23 cellular contexts compared by ENCODE assay signal in genomic region chr1:205949753-205950152, GRCh38. TPM values are rescaled to one million over a fixed set of nuclear protein-coding genes. Genes with fewer than 3 reads are reported as not detected.
"Had no signal": no experiment of that assay in that cellular context is flagged by ENCODE, and none has a peak within 500 bp of the region (broad histone marks: within the 10 kb centered on the region; RNA-seq: fewer than 3 reads in every experiment).

No MANE protein-coding gene starts in this region.

- H3K4me1 ChIP-seq: prostate gland had no signal

- H3K4me1 Mint-ChIP-seq: activated naive CD4-positive, alpha-beta T cell treated with anti-CD3 and anti-CD28 coated beads, Interleukin-2, amount 10 ng/mL, durations not matched to agents 7 days and 5 days; activated naive CD8-positive, alpha-beta T cell treated with anti-CD3 and anti-CD28 coated beads, Interleukin-2, amount 50 U/mL, for 24 hours; mesothelial cell of epicardium had no signal

- H3K9me3 Mint-ChIP-seq: activated naive CD4-positive, alpha-beta T cell treated with anti-CD3 and anti-CD28 coated beads, Interleukin-2, amount 10 ng/mL, durations not matched to agents 7 days and 5 days; activated naive CD8-positive, alpha-beta T cell treated with anti-CD3 and anti-CD28 coated beads, Interleukin-2, amount 50 U/mL, for 24 hours; mesothelial cell of epicardium; stimulated activated naive CD8-positive, alpha-beta T cell treated with anti-CD3 and anti-CD28 coated beads, Interleukin-15, Interleukin-2, amounts not matched to agents 100 ng/mL and 50 ng/mL, for 24 hours had no signal

- H3K36me3 Mint-ChIP-seq: activated naive CD4-positive, alpha-beta T cell treated with anti-CD3 and anti-CD28 coated beads, Interleukin-2, amount 10 ng/mL, durations not matched to agents 7 days and 5 days; mesothelial cell of epicardium had no signal

- H3K27ac ChIP-seq: brain microvascular endothelial cell, vagina, VCaP had no signal

- H3K27me3 ChIP-seq: vagina had no signal

- H3K4me3 ChIP-seq: esophagus squamous epithelium, lung, prostate gland, skin epidermis, vagina had no signal

- H3K27ac Mint-ChIP-seq: activated naive CD4-positive, alpha-beta T cell treated with anti-CD3 and anti-CD28 coated beads, Interleukin-2, amount 10 ng/mL, durations not matched to agents 7 days and 5 days; activated naive CD8-positive, alpha-beta T cell treated with anti-CD3 and anti-CD28 coated beads, Interleukin-2, amount 50 U/mL, for 24 hours; mesothelial cell of epicardium; stimulated activated naive CD8-positive, alpha-beta T cell treated with anti-CD3 and anti-CD28 coated beads, Interleukin-15, Interleukin-2, amounts not matched to agents 100 ng/mL and 50 ng/mL, for 24 hours had no signal

- H3K36me3 ChIP-seq: brain microvascular endothelial cell, esophagus squamous epithelium, prostate gland, vagina had no signal

- ATAC-seq: activated naive CD8-positive, alpha-beta T cell treated with anti-CD3 and anti-CD28 coated beads, Interleukin-2, amount 50 U/mL, for 24 hours; left colon had no signal

- DNase-seq: activated CD4-positive, alpha-beta T cell treated with anti-CD3 and anti-CD28 coated beads for 1 hour; activated CD8-positive, alpha-beta memory T cell treated with anti-CD3 and anti-CD28 coated beads for 24 hours; activated CD8-positive, alpha-beta memory T cell treated with anti-CD3 and anti-CD28 coated beads, Interleukin-2, amount 50 U/mL, for 48 hours; activated effector memory CD4-positive, alpha-beta T cell treated with Interleukin-2 at 50 U/mL for 16 hours; activated naive CD4-positive, alpha-beta T cell treated with anti-CD3 and anti-CD28 coated beads, Interleukin-2, amount 10 ng/mL, durations not matched to agents 7 days and 5 days; activated naive CD8-positive, alpha-beta T cell treated with anti-CD3 and anti-CD28 coated beads, Interleukin-2, amount 50 U/mL, for 24 hours; activated T-cell treated with anti-CD3 and anti-CD28 coated beads, Interleukin-2, amount 50 U/mL, for 48 hours; cortex of kidney; effector CD8-positive, alpha-beta T cell; esophagus squamous epithelium; SW 1271; T-helper 2 cell had no signal

- H3K9me3 ChIP-seq: esophagus squamous epithelium, prostate gland, vagina had no signal

- H3K4me3 Mint-ChIP-seq: activated naive CD4-positive, alpha-beta T cell treated with anti-CD3 and anti-CD28 coated beads, Interleukin-2, amount 10 ng/mL, durations not matched to agents 7 days and 5 days; activated naive CD8-positive, alpha-beta T cell treated with anti-CD3 and anti-CD28 coated beads, Interleukin-2, amount 50 U/mL, for 24 hours; mesothelial cell of epicardium; stimulated activated naive CD8-positive, alpha-beta T cell treated with anti-CD3 and anti-CD28 coated beads, Interleukin-15, Interleukin-2, amounts not matched to agents 100 ng/mL and 50 ng/mL, for 24 hours had no signal

RNA-seq across cellular contexts. Expression of gene SLC26A9, which starts 6.5 kb away (rescaled TPM):
- total RNA-seq: fibroblast of villous mesenchyme, left colon, mesothelial cell of epicardium had no signal

RNA-seq across cellular contexts. Expression of gene RAB7B, which starts 53.4 kb away (rescaled TPM):
- total RNA-seq: glomerular endothelial cell had no signal
